In genomic region chr19:48549380-48549779, GRCh38 we compare ENCODE assay signal across 1 cellular context.
TF ChIP-seq lines count a peak whose summit lies in the region.

No MANE protein-coding gene starts in this region.

TF ChIP-seq in HepG2, 621 proteins besides CTCF, POLR2A, EP300 and RAD21:
- TF ChIP-seq ZNF280D (CRISPR knock-in tag; IDR thresholded peaks at IDR 0.05) (no peak), ZNF281 (CRISPR knock-in tag; IDR thresholded peaks at IDR 0.05; ENCODE audit: borderline replicate concordance) (no peak), NRL (CRISPR knock-in tag; IDR thresholded peaks at IDR 0.05; ENCODE audit: borderline replicate concordance) (no peak)
TF ChIP-seq in HepG2: peak in this region for 0.
